Comparison of ENCODE assay signal across 25 cellular contexts in genomic region chr6:148027201-148027600, GRCh38.
DNase-seq lines count a peak whose midpoint lies in the region; ATAC-seq and TF ChIP-seq lines count a peak whose summit lies in the region.
"Had no signal": no experiment of that assay in that cellular context is flagged by ENCODE, and none has a peak within 500 bp of the region (broad histone marks: within the 10 kb centered on the region; RNA-seq: fewer than 3 reads in every experiment).

No MANE protein-coding gene starts in this region.

- no peaks in the 10 kb centered on the region for H3K4me1 Mint-ChIP-seq in activated naive CD8-positive, alpha-beta T cell treated with anti-CD3 and anti-CD28 coated beads, Interleukin-2, amount 50 U/mL, for 24 hours

- no peaks in the 10 kb centered on the region for H3K27me3 Mint-ChIP-seq in activated naive CD8-positive, alpha-beta T cell treated with anti-CD3 and anti-CD28 coated beads, Interleukin-2, amount 50 U/mL, for 24 hours
- H3K27me3 Mint-ChIP-seq: CD4-positive, alpha-beta T cell; dendritic cell treated with granulocyte-macrophage colony-stimulating factor and Interleukin-4, amounts not matched to agents 40 ng/mL and 50 ng/mL, for 4 days; stimulated activated naive CD8-positive, alpha-beta T cell treated with anti-CD3 and anti-CD28 coated beads, Interleukin-15, Interleukin-2, amounts not matched to agents 100 ng/mL and 50 ng/mL, for 24 hours; type B pancreatic cell had no signal

- H3K27ac ChIP-seq in left lung = no peak overlapping the region
- H3K27ac ChIP-seq: brain microvascular endothelial cell, gastroesophageal sphincter, KMS-11, Peyer's patch had no signal

- H3K36me3 ChIP-seq in left lung = no peaks in the 10 kb centered on the region
- H3K36me3 ChIP-seq: brain microvascular endothelial cell, gastroesophageal sphincter, Peyer's patch had no signal

- TF ChIP-seq CTCF in left lung (IDR thresholded peaks at IDR 0.05) = no peak

- no peaks in the 10 kb centered on the region for H3K9me3 ChIP-seq in left lung
- H3K9me3 ChIP-seq: gastroesophageal sphincter, Peyer's patch, SK-N-SH had no signal

- DNase-seq in DMS53 treated with DMSO at 0.1 percent for 48 hours (lab: John Stamatoyannopoulos, UW; ENCODE audit: unreplicated experiment) (peak; percentile 38), NCI-H1417 treated with DMSO at 0.1 percent for 48 hours (lab: John Stamatoyannopoulos, UW) (peak; percentile 87), NCI-H774 (lab: John Stamatoyannopoulos, UW) (peak; percentile 73), left lung (peak in 1 of 2 donors; percentile 61)
- DNase-seq in activated naive CD8-positive, alpha-beta T cell treated with anti-CD3 and anti-CD28 coated beads, Interleukin-2, amount 50 U/mL, for 24 hours = no peak
- DNase-seq: brain microvascular endothelial cell; CD4-positive, alpha-beta T cell; EL; erythroblast; HCEC 1CT; NCI-H1092 treated with DMSO at 0.1 percent for 48 hours; NCI-H524 treated with DMSO at 0.1 percent for 48 hours; Peyer's patch; SK-N-SH; stimulated activated CD4-positive, alpha-beta T cell treated with anti-CD3 and anti-CD28 coated beads, Interleukin-1b, Interleukin-23, amount 100 ng/mL, for 48 hours had no signal

- intact Hi-C loops in left lung (cut with DNase I) = no loop called here

- H3K9me3 Mint-ChIP-seq in activated naive CD8-positive, alpha-beta T cell treated with anti-CD3 and anti-CD28 coated beads, Interleukin-2, amount 50 U/mL, for 24 hours = no peaks in the 10 kb centered on the region
- H3K9me3 Mint-ChIP-seq: activated T-helper 2 cell treated with anti-CD3 and anti-CD28 coated beads, Interferon-gamma antibody, Interleukin-2, Interleukin-4, amounts not matched to agents 10 μg/mL and 5 μg/mL and 100 μg/mL, durations not matched to agents 14 hours and 24 hours and 36 hours had no signal

- no peaks in the 10 kb centered on the region for H3K27me3 ChIP-seq in left lung
- H3K27me3 ChIP-seq: brain microvascular endothelial cell, gastroesophageal sphincter, Peyer's patch had no signal

- no peaks in the 10 kb centered on the region for H3K4me1 ChIP-seq in left lung
- H3K4me1 ChIP-seq: gastroesophageal sphincter, Peyer's patch had no signal

- H3K4me3 Mint-ChIP-seq in activated naive CD8-positive, alpha-beta T cell treated with anti-CD3 and anti-CD28 coated beads, Interleukin-2, amount 50 U/mL, for 24 hours = no peak overlapping the region
- H3K4me3 Mint-ChIP-seq: CD4-positive, alpha-beta T cell; dendritic cell treated with granulocyte-macrophage colony-stimulating factor and Interleukin-4, amounts not matched to agents 40 ng/mL and 50 ng/mL, for 4 days; stimulated activated naive CD8-positive, alpha-beta T cell treated with anti-CD3 and anti-CD28 coated beads, Interleukin-15, Interleukin-2, amounts not matched to agents 100 ng/mL and 50 ng/mL, for 24 hours; type B pancreatic cell had no signal

- ATAC-seq in left lung (peak; percentile 98), HG03469 (IDR thresholded peaks at IDR 0.05; ENCODE audit: unreplicated experiment) (no peak), GM21515 (IDR thresholded peaks at IDR 0.05; ENCODE audit: unreplicated experiment) (no peak), SK-N-SH treated with all-trans-retinoic acid at 6 μM for 48 hours (no peak)
- ATAC-seq in activated naive CD8-positive, alpha-beta T cell treated with anti-CD3 and anti-CD28 coated beads, Interleukin-2, amount 50 U/mL, for 24 hours = no peak
- ATAC-seq: gastroesophageal sphincter, sciatic nerve had no signal

- H3K4me3 ChIP-seq in left lung = no peak overlapping the region
- H3K4me3 ChIP-seq: gastroesophageal sphincter, Peyer's patch had no signal

- no peak overlapping the region for H3K27ac Mint-ChIP-seq in activated naive CD8-positive, alpha-beta T cell treated with anti-CD3 and anti-CD28 coated beads, Interleukin-2, amount 50 U/mL, for 24 hours
- H3K27ac Mint-ChIP-seq: activated T-helper 2 cell treated with anti-CD3 and anti-CD28 coated beads, Interferon-gamma antibody, Interleukin-2, Interleukin-4, amounts not matched to agents 10 μg/mL and 5 μg/mL and 100 μg/mL, durations not matched to agents 14 hours and 24 hours and 36 hours; CD4-positive, alpha-beta T cell; dendritic cell treated with granulocyte-macrophage colony-stimulating factor and Interleukin-4, amounts not matched to agents 40 ng/mL and 50 ng/mL, for 4 days; stimulated activated naive CD8-positive, alpha-beta T cell treated with anti-CD3 and anti-CD28 coated beads, Interleukin-15, Interleukin-2, amounts not matched to agents 100 ng/mL and 50 ng/mL, for 24 hours; type B pancreatic cell had no signal

- H3K36me3 Mint-ChIP-seq in activated naive CD8-positive, alpha-beta T cell treated with anti-CD3 and anti-CD28 coated beads, Interleukin-2, amount 50 U/mL, for 24 hours (ENCODE audit: low read depth) = no peaks in the 10 kb centered on the region

TF ChIP-seq in SK-N-SH treated with all-trans-retinoic acid at 6 μM for 48 hours, 23 proteins besides CTCF, POLR2A, EP300 and RAD21:
- no peak for TF ChIP-seq TOX (CRISPR knock-in tag; IDR thresholded peaks at IDR 0.05; ENCODE audit: borderline replicate concordance)
- no peak for TF ChIP-seq POU6F1 (CRISPR knock-in tag; IDR thresholded peaks at IDR 0.05; ENCODE audit: borderline replicate concordance, low read depth)
- TF ChIP-seq SNAI2 (CRISPR knock-in tag; IDR thresholded peaks at IDR 0.05) = no peak
- TF ChIP-seq ZNF70 (CRISPR knock-in tag; IDR thresholded peaks at IDR 0.05) = no peak
- TF ChIP-seq ARNTL (CRISPR knock-in tag; IDR thresholded peaks at IDR 0.05; ENCODE audit: borderline replicate concordance, low read depth) = no peak
- TF ChIP-seq ZC3H10 (CRISPR knock-in tag; IDR thresholded peaks at IDR 0.05) = no peak
- no peak for TF ChIP-seq ESRRG (CRISPR knock-in tag; IDR thresholded peaks at IDR 0.05)
- TF ChIP-seq PPARA (CRISPR knock-in tag; IDR thresholded peaks at IDR 0.05; ENCODE audit: borderline replicate concordance) = no peak
- no peak for TF ChIP-seq PATZ1 (CRISPR knock-in tag; IDR thresholded peaks at IDR 0.05; ENCODE audit: borderline replicate concordance)
- no peak for TF ChIP-seq TCF4 (CRISPR knock-in tag; IDR thresholded peaks at IDR 0.05; ENCODE audit: borderline replicate concordance)
- no peak for TF ChIP-seq ZNF8 (CRISPR knock-in tag; IDR thresholded peaks at IDR 0.05)
- no peak for TF ChIP-seq CSRNP3 (CRISPR knock-in tag; IDR thresholded peaks at IDR 0.05)
- no peak for TF ChIP-seq ZNF565 (CRISPR knock-in tag; conservative IDR thresholded peaks at IDR 0.05; ENCODE audit: low read depth)
- TF ChIP-seq ISL1 (CRISPR knock-in tag; IDR thresholded peaks at IDR 0.05) = no peak
- TF ChIP-seq RARB (CRISPR knock-in tag; IDR thresholded peaks at IDR 0.05) = no peak
- no peak for TF ChIP-seq CSDC2 (CRISPR knock-in tag; IDR thresholded peaks at IDR 0.05)
- TF ChIP-seq ZFP30 (CRISPR knock-in tag; IDR thresholded peaks at IDR 0.05) = no peak
- no peak for TF ChIP-seq OSR1 (CRISPR knock-in tag; IDR thresholded peaks at IDR 0.05)
- TF ChIP-seq GLIS3 (CRISPR knock-in tag; IDR thresholded peaks at IDR 0.05) = no peak
- no peak for TF ChIP-seq BACH2 (CRISPR knock-in tag; IDR thresholded peaks at IDR 0.05; ENCODE audit: borderline replicate concordance)
